Comparison of ENCODE assay signal across 25 cellular contexts in genomic region chr4:1264942-1265341, GRCh38.
"Had no signal": no experiment of that assay in that cellular context is flagged by ENCODE, and none has a peak within 500 bp of the region (broad histone marks: within the 10 kb centered on the region; RNA-seq: fewer than 3 reads in every experiment).

No MANE protein-coding gene starts in this region.

- H3K4me1 ChIP-seq: neural progenitor cell, parathyroid adenoma, right lobe of liver, sigmoid colon, stomach, thyroid gland, tibial nerve, upper lobe of left lung, vagina had no signal

- H3K4me3 ChIP-seq: neural progenitor cell, ovary, psoas muscle, right lobe of liver, sigmoid colon, stomach, thoracic aorta, thyroid gland, tibial nerve, upper lobe of left lung, vagina had no signal

- H3K9me3 ChIP-seq: ovary, psoas muscle, right lobe of liver, thyroid gland, upper lobe of left lung, vagina had no signal

- ATAC-seq: psoas muscle; right cardiac atrium; right lobe of liver; stimulated activated effector memory CD8-positive, alpha-beta T cell treated with anti-CD3 and anti-CD28 coated beads, Interleukin-12 subunit alpha, Interleukin-12 subunit beta, amount 100 ng/mL, for 72 hours; stimulated activated naive B cell treated with anti-CD40 and anti-IgM and Interleukin-4, amounts not matched to agents 10 μg/mL and 1 μg/mL and 100 μg/mL, for 72 hours had no signal

- DNase-seq: occipital lobe; ovary; posterior cingulate gyrus; psoas muscle; right lobe of liver; sigmoid colon; small intestine; stimulated activated CD4-positive, alpha-beta T cell treated with anti-CD3 and anti-CD28 coated beads, Interleukin-15, amount 100 ng/mL, for 24 hours; stimulated activated CD4-positive, alpha-beta T cell treated with anti-CD3 and anti-CD28 coated beads, Interleukin-2, amount 100 ng/mL, for 24 hours; stimulated activated CD4-positive, alpha-beta T cell treated with anti-CD3 and anti-CD28 coated beads, Interleukin-2, amount 100 ng/mL, for 48 hours; stimulated activated CD4-positive, alpha-beta T cell treated with anti-CD3 and anti-CD28 coated beads, Interleukin-4, amount 100 ng/mL, for 24 hours; stimulated activated naive B cell treated with anti-CD40 and anti-IgM and Interleukin-4, amounts not matched to agents 10 μg/mL and 1 μg/mL and 100 μg/mL, for 72 hours; stimulated activated naive CD4-positive, alpha-beta T cell treated with Interleukin-2 at 50 U/mL for 16 hours; stomach; thyroid gland; trophoblast cell had no signal

- H3K27me3 ChIP-seq: neural progenitor cell, ovary, right lobe of liver, sigmoid colon, stomach, thyroid gland, tibial nerve, upper lobe of left lung, vagina had no signal

- H3K27ac ChIP-seq: neural progenitor cell, ovary, parathyroid adenoma, psoas muscle, right lobe of liver, sigmoid colon, stomach, thoracic aorta, thyroid gland, tibial nerve, upper lobe of left lung, vagina had no signal

- FAIRE-seq: small intestine, urothelium cell line had no signal

- H3K36me3 ChIP-seq: neural progenitor cell, ovary, right lobe of liver, sigmoid colon, stomach, thoracic aorta, thyroid gland, upper lobe of left lung, vagina had no signal
